ENCODE assay signal across 20 cellular contexts in genomic region chr1:228998179-228998578, GRCh38.
"Had no signal": no experiment of that assay in that cellular context is flagged by ENCODE, and none has a peak within 500 bp of the region (broad histone marks: within the 10 kb centered on the region; RNA-seq: fewer than 3 reads in every experiment).

No MANE protein-coding gene starts in this region.

- H3K27me3 Mint-ChIP-seq: activated CD8-positive, alpha-beta T cell treated with anti-CD3 and anti-CD28 coated beads for 36 hours; activated naive CD8-positive, alpha-beta T cell treated with anti-CD3 and anti-CD28 coated beads for 36 hours; activated T-helper 17 cell treated with anti-CD3 and anti-CD28 coated beads, Interleukin-2, amount 50 U/mL, for 72 hours; brain; T-cell had no signal

- H3K9me3 ChIP-seq: neutrophil, transverse colon had no signal

- H3K36me3 Mint-ChIP-seq: activated naive CD8-positive, alpha-beta T cell treated with anti-CD3 and anti-CD28 coated beads for 36 hours; brain; natural killer cell; T-cell had no signal

- H3K79me2 ChIP-seq: parathyroid adenoma had no signal

- H3K4me3 Mint-ChIP-seq: activated CD4-positive, alpha-beta T cell treated with anti-CD3 and anti-CD28 coated beads, Interleukin-2, amount 10 ng/mL, durations not matched to agents 24 days and 14 days; activated CD8-positive, alpha-beta T cell treated with anti-CD3 and anti-CD28 coated beads for 36 hours; activated naive CD8-positive, alpha-beta T cell treated with anti-CD3 and anti-CD28 coated beads for 36 hours; activated T-helper 17 cell treated with anti-CD3 and anti-CD28 coated beads, Interleukin-2, amount 50 U/mL, for 72 hours; brain; endodermal cell; natural killer cell; T-cell had no signal

- H3K9ac ChIP-seq: parathyroid adenoma had no signal

- H3K36me3 ChIP-seq: neutrophil, transverse colon had no signal

- H3K27me3 ChIP-seq: neutrophil, transverse colon had no signal

- H3K9me3 Mint-ChIP-seq: activated CD4-positive, alpha-beta T cell treated with anti-CD3 and anti-CD28 coated beads, Interleukin-2, amount 10 ng/mL, durations not matched to agents 24 days and 14 days; activated CD8-positive, alpha-beta T cell treated with anti-CD3 and anti-CD28 coated beads for 36 hours; activated naive CD8-positive, alpha-beta T cell treated with anti-CD3 and anti-CD28 coated beads for 36 hours; activated T-helper 17 cell treated with anti-CD3 and anti-CD28 coated beads, Interleukin-2, amount 50 U/mL, for 72 hours; endodermal cell; natural killer cell; T-cell had no signal

- H3K4me3 ChIP-seq: transverse colon had no signal

- H3K27ac ChIP-seq: epithelial cell of prostate, neutrophil, parathyroid adenoma, transverse colon had no signal

- H3K4me1 ChIP-seq: parathyroid adenoma, transverse colon had no signal

- H2AFZ ChIP-seq: parathyroid adenoma had no signal

- DNase-seq: activated CD4-positive, alpha-beta T cell treated with anti-CD3 and anti-CD28 coated beads, Interleukin-2, amount 10 ng/mL, durations not matched to agents 24 days and 14 days; activated CD8-positive, alpha-beta T cell treated with anti-CD3 and anti-CD28 coated beads for 36 hours; activated naive CD4-positive, alpha-beta T cell; activated naive CD8-positive, alpha-beta T cell treated with anti-CD3 and anti-CD28 coated beads for 36 hours; activated T-cell treated with anti-CD3 and anti-CD28 coated beads, Interleukin-2, amount 50 U/mL, for 1 hour; central memory CD4-positive, alpha-beta T cell; endodermal cell; foreskin melanocyte; natural killer cell; stimulated activated CD4-positive, alpha-beta T cell treated with anti-CD3 and anti-CD28 coated beads, Interleukin-12 subunit alpha, Interleukin-12 subunit beta, amount 100 ng/mL, for 4 hours; stimulated activated CD4-positive, alpha-beta T cell treated with anti-CD3 and anti-CD28 coated beads, Interleukin-1b, Interleukin-23, amount 100 ng/mL, for 48 hours; stimulated activated naive CD4-positive, alpha-beta T cell treated with Interleukin-2 at 50 U/mL for 16 hours; T-cell; T-helper 9 cell; transverse colon had no signal

- H3K4me1 Mint-ChIP-seq: natural killer cell had no signal

- H3K27ac Mint-ChIP-seq: activated CD4-positive, alpha-beta T cell treated with anti-CD3 and anti-CD28 coated beads, Interleukin-2, amount 10 ng/mL, durations not matched to agents 24 days and 14 days; activated CD8-positive, alpha-beta T cell treated with anti-CD3 and anti-CD28 coated beads for 36 hours; activated naive CD8-positive, alpha-beta T cell treated with anti-CD3 and anti-CD28 coated beads for 36 hours; activated T-helper 17 cell treated with anti-CD3 and anti-CD28 coated beads, Interleukin-2, amount 50 U/mL, for 72 hours; endodermal cell; natural killer cell; T-cell had no signal

- ATAC-seq: activated CD8-positive, alpha-beta T cell treated with anti-CD3 and anti-CD28 coated beads for 36 hours; activated T-helper 17 cell treated with anti-CD3 and anti-CD28 coated beads, Interleukin-2, amount 50 U/mL, for 72 hours; natural killer cell; T-cell had no signal
